11 cellular contexts compared by ENCODE assay signal in the genomic region with DNA sequence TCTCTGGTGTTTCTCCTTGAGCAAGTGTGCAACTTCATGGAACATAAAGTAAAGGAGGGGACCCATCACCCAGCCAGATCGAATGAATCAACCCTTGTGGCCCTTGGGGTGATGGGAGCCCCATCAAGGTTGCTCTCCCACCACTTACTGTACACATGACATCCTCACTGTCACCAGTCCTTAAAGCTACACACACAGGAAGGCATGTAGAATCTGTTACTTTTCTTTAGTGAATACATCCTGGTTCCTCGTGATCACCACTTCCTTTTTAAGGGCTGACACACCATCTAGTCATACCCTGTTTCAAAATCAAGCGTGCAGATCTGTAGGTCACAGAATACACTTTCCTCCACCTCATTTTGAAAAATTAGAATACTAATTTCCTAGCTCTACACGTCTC. TPM values are rescaled to one million over a fixed set of nuclear protein-coding genes. Genes with fewer than 3 reads are reported as not detected.
DNase-seq lines count a peak whose midpoint lies in the region; TF ChIP-seq lines count a peak whose summit lies in the region.
"Had no signal": no experiment of that assay in that cellular context is flagged by ENCODE, and none has a peak within 500 bp of the region (broad histone marks: within the 10 kb centered on the region; RNA-seq: fewer than 3 reads in every experiment).

No MANE protein-coding gene starts in this region.

- intact Hi-C loops in cardiac septum (cut with DNase I), result no loop called here

- peak overlapping the region; percentile 72 for H3K27ac Mint-ChIP-seq in activated naive CD4-positive, alpha-beta T cell treated with anti-CD3 and anti-CD28 coated beads, Interleukin-2, amount 50 U/mL, for 24 hours
- H3K27ac Mint-ChIP-seq in mesothelial cell of epicardium, result peak overlapping the region; percentile 40
- H3K27ac Mint-ChIP-seq: nephron had no signal

- H3K36me3 Mint-ChIP-seq in activated naive CD4-positive, alpha-beta T cell treated with anti-CD3 and anti-CD28 coated beads, Interleukin-2, amount 50 U/mL, for 24 hours, result no peaks in the 10 kb centered on the region
- no peaks in the 10 kb centered on the region for H3K36me3 Mint-ChIP-seq in mesothelial cell of epicardium

- peaks cover 2% of the 10 kb centered on the region for H3K27me3 Mint-ChIP-seq in activated naive CD4-positive, alpha-beta T cell treated with anti-CD3 and anti-CD28 coated beads, Interleukin-2, amount 50 U/mL, for 24 hours
- peaks cover 8% of the 10 kb centered on the region for H3K27me3 Mint-ChIP-seq in mesothelial cell of epicardium (ENCODE audit: low read depth)

- H2AFZ ChIP-seq in hepatocyte, result no peak overlapping the region

- H3K36me3 ChIP-seq in hepatocyte (replicated peaks; ENCODE audit: insufficient read depth, low read depth), result no peaks in the 10 kb centered on the region
- H3K36me3 ChIP-seq: adrenal gland had no signal

- H3K27ac ChIP-seq in hepatocyte, result no peak overlapping the region

- H3K4me1 ChIP-seq in hepatocyte (ENCODE audit: insufficient read depth), result no peaks in the 10 kb centered on the region

- H3K9me3 ChIP-seq in hepatocyte (ENCODE audit: low read depth), result no peaks in the 10 kb centered on the region
- H3K9me3 ChIP-seq: adrenal gland had no signal

- H3K79me2 ChIP-seq in hepatocyte, result no peaks in the 10 kb centered on the region

- no peaks in the 10 kb centered on the region for H3K9me2 ChIP-seq in hepatocyte (replicated peaks; ENCODE audit: insufficient read depth)

- DNase-seq in CD1c-positive myeloid dendritic cell (ENCODE audit: extremely low spot score) (peak; percentile 91), KBM-7 (peak; percentile 10), mesothelial cell of epicardium (ENCODE audit: low spot score in 2 of 2, unreplicated experiment in 2 of 2) (no peak), hepatocyte (ENCODE audit: low spot score) (no peak), GM19238 (ENCODE audit: insufficient read length, low spot score) (no peak), erythroblast (lab: John Stamatoyannopoulos, UW) (no peak), cardiac septum (ENCODE audit: low spot score) (no peak)
- DNase-seq: MM.1S had no signal

- in situ Hi-C loops in KBM-7 (cut with MboI; ENCODE audit: low pct_unique_long_range_greater_than_20kb, low sequenced_read_pairs), result no loop called here

- TF ChIP-seq POLR2A in erythroblast (IDR thresholded peaks at IDR 0.05; ENCODE audit: low read length), result no peak

- TF ChIP-seq CTCF in mesothelial cell of epicardium (IDR thresholded peaks at IDR 0.05; ENCODE audit: unreplicated experiment), result no peak
- TF ChIP-seq CTCF in hepatocyte (IDR thresholded peaks at IDR 0.05; ENCODE audit: poor library complexity), result no peak

- 75% methylated on average over 4 of the region's 4 CpGs for WGBS in hepatocyte (ENCODE audit: low lambda C conversion rate, missing lambda C conversion rate)

- H3K4me3 ChIP-seq in hepatocyte, result no peak overlapping the region
- H3K4me3 ChIP-seq: adrenal gland had no signal

- no peaks in the 10 kb centered on the region for H4K20me1 ChIP-seq in hepatocyte (ENCODE audit: insufficient read depth, poor library complexity, severe bottlenecking)

- H3K4me2 ChIP-seq in hepatocyte, result no peak overlapping the region

- peaks cover 17% of the 10 kb centered on the region for H3K4me1 Mint-ChIP-seq in activated naive CD4-positive, alpha-beta T cell treated with anti-CD3 and anti-CD28 coated beads, Interleukin-2, amount 50 U/mL, for 24 hours
- H3K4me1 Mint-ChIP-seq in mesothelial cell of epicardium, result peaks cover 59% of the 10 kb centered on the region

- H3K9me3 Mint-ChIP-seq in activated naive CD4-positive, alpha-beta T cell treated with anti-CD3 and anti-CD28 coated beads, Interleukin-2, amount 50 U/mL, for 24 hours, result no peaks in the 10 kb centered on the region
- H3K9me3 Mint-ChIP-seq in mesothelial cell of epicardium, result no peaks in the 10 kb centered on the region
- H3K9me3 Mint-ChIP-seq: nephron had no signal

- H3K27me3 ChIP-seq in hepatocyte, result peaks cover 5% of the 10 kb centered on the region
- H3K27me3 ChIP-seq: adrenal gland had no signal

- H3K4me3 Mint-ChIP-seq in activated naive CD4-positive, alpha-beta T cell treated with anti-CD3 and anti-CD28 coated beads, Interleukin-2, amount 50 U/mL, for 24 hours, result peak overlapping the region; percentile 24
- no peak overlapping the region for H3K4me3 Mint-ChIP-seq in mesothelial cell of epicardium
- H3K4me3 Mint-ChIP-seq: nephron had no signal

RNA-seq across cellular contexts. Expression of gene MPHOSPH6, which starts 22.6 kb away (rescaled TPM):
- total RNA-seq in mesothelial cell of epicardium (32.2 to 34.8 TPM (median 34.4 TPM) in 3 replicates), hepatocyte (38.4 and 47.1 TPM in 2 replicates), cardiac septum (10.2 TPM)
- polyA plus RNA-seq in hepatocyte, result 44.3 and 47.0 TPM in 2 replicates

Comparison
In these comparisons a context has a peak if more than half of its experiments do, and no peak if none do; other contexts are left out.
1. DNase-seq: peak in CD1c-positive myeloid dendritic cell (single experiment) and KBM-7 (single experiment); none in mesothelial cell of epicardium (0 of 2), hepatocyte (single experiment), GM19238 (single experiment), erythroblast (0 of 2) and cardiac septum (single experiment).